ENCODE assay signal across 10 cellular contexts in the genomic region with DNA sequence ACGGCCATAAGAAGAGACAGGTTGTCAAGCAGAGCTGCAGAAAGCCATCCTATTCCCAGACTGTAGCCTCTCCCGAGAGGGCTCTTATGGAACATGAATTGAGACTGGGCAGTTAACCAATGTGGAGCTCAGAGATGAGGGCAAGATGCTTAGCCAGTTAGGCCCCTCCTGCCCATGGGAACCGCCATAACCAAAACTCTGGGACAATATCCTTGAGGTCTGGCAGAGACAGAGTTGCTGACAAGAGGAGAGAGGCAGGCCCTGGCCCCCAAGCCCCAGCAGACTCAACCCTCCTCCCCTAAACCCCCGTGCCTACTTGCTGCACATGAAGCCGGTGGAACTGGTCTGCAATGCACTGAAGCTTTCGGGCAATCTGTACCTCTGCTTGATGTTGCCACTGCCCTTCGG. TPM values are rescaled to one million over a fixed set of nuclear protein-coding genes. Genes with fewer than 3 reads are reported as not detected.
A peak's percentile ranks its signal among the peaks of the same experiment; 100 is the strongest.
DNase-seq lines count a peak whose midpoint lies in the region; TF ChIP-seq lines count a peak whose summit lies in the region.
"Had no signal": no experiment of that assay in that cellular context is flagged by ENCODE, and none has a peak within 500 bp of the region (broad histone marks: within the 10 kb centered on the region; RNA-seq: fewer than 3 reads in every experiment).

No MANE protein-coding gene starts in this region.

- peak overlapping the region; percentile 96 for H3K27ac Mint-ChIP-seq in chondrocyte (ENCODE audit: unreplicated experiment)

- no peak overlapping the region for H2AK5ac ChIP-seq in neuronal stem cell (ENCODE audit: low read depth, low read length)

- peak overlapping the region; percentile 28 for H3K4me2 ChIP-seq in neuronal stem cell (ENCODE audit: insufficient read depth, low read length, poor library complexity, severe bottlenecking)

- H3K9me3 ChIP-seq in neuronal stem cell (replicated peaks in 1 of 2; ENCODE audit: control insufficient read depth in 2 of 2, insufficient read depth in 1 of 2, low read depth in 1 of 2, low read length in 2 of 2), result no peaks in the 10 kb centered on the region
- H3K9me3 ChIP-seq: right lobe of liver had no signal

- peaks cover 3% of the 10 kb centered on the region for H3K36me3 Mint-ChIP-seq in chondrocyte (ENCODE audit: low read depth)

- no peak overlapping the region for H3K14ac ChIP-seq in neuronal stem cell (ENCODE audit: low read length)

- H3K4me3 ChIP-seq in AG10803 (ENCODE audit: low read length) (peak overlapping the region; percentile 18; the same call in 1 of the 2 replicates), neuronal stem cell (ENCODE audit: low read length in 2 of 2) (no peak overlapping the region)
- H3K4me3 ChIP-seq: right lobe of liver had no signal

- no peak overlapping the region for H4K91ac ChIP-seq in neuronal stem cell (ENCODE audit: low read depth, low read length, poor library complexity)

- no peak overlapping the region for H3K4ac ChIP-seq in neuronal stem cell (ENCODE audit: low read length)

- TF ChIP-seq CTCF in AG10803 (conservative IDR thresholded peaks at IDR 0.05; ENCODE audit: low read length), result no peak
- no peak for TF ChIP-seq CTCF in chondrocyte (IDR thresholded peaks at IDR 0.05)

- H2BK15ac ChIP-seq in neuronal stem cell (ENCODE audit: low read length), result no peak overlapping the region

- peaks cover 28 to 49% of the 10 kb centered on the region in 2 donors for H3K4me1 ChIP-seq in neuronal stem cell (ENCODE audit: control insufficient read depth in 2 of 2, insufficient read depth in 1 of 2, low read depth in 1 of 2, low read length in 2 of 2)

- H2AFZ ChIP-seq in neuronal stem cell (ENCODE audit: low read length), result no peak overlapping the region

- H3K79me1 ChIP-seq in neuronal stem cell (ENCODE audit: low read depth, low read length), result no peaks in the 10 kb centered on the region

- H3K27ac ChIP-seq in neuronal stem cell (replicated peaks; ENCODE audit: low read length), result no peak overlapping the region

- DNase-seq in AG10803 (ENCODE audit: low read depth) (peak; percentile 63), NCI-H1105 (lab: John Stamatoyannopoulos, UW) (peak; percentile 45), chondrocyte (ENCODE audit: low spot score) (no peak), neuronal stem cell (ENCODE audit: low spot score) (no peak), T-helper 9 cell (no peak), COLO829 (ENCODE audit: low spot score) (no peak), ureter (ENCODE audit: low spot score) (no peak)
- DNase-seq in stimulated activated naive CD4-positive, alpha-beta T cell treated with Interleukin-2 at 50 U/mL for 16 hours (lab: John Stamatoyannopoulos, UW), result no peak
- DNase-seq: activated CD4-positive, alpha-beta T cell treated with anti-CD3 and anti-CD28 coated beads for 4 hours had no signal

- no peak overlapping the region for H4K8ac ChIP-seq in neuronal stem cell (ENCODE audit: low read depth, low read length)

- H3K23ac ChIP-seq in neuronal stem cell (ENCODE audit: low read depth, low read length, poor library complexity), result no peak overlapping the region

- H3K27me3 ChIP-seq in neuronal stem cell (ENCODE audit: control insufficient read depth in 3 of 3, insufficient read depth in 3 of 3, low read depth in 1 of 3, low read length in 3 of 3), result peaks cover 0 to 9% (median 0%) of the 10 kb centered on the region in 3 experiments
- H3K27me3 ChIP-seq: right lobe of liver had no signal

- no peaks in the 10 kb centered on the region for H3K27me3 Mint-ChIP-seq in chondrocyte (ENCODE audit: low read depth)

- H3K9me3 Mint-ChIP-seq in chondrocyte (ENCODE audit: low read depth), result no peaks in the 10 kb centered on the region

- H2BK120ac ChIP-seq in neuronal stem cell (ENCODE audit: low read depth, low read length), result no peak overlapping the region

- H3K4me3 Mint-ChIP-seq in chondrocyte (ENCODE audit: unreplicated experiment), result peak overlapping the region; percentile 58

- H3K4me1 Mint-ChIP-seq in chondrocyte (ENCODE audit: low read depth), result peaks cover 93% of the 10 kb centered on the region

- H3K9ac ChIP-seq in neuronal stem cell (ENCODE audit: low read depth, low read length, poor library complexity), result peak overlapping the region; percentile 25

- H3K36me3 ChIP-seq in neuronal stem cell (replicated peaks in 1 of 2; ENCODE audit: control insufficient read depth in 2 of 2, insufficient read depth in 2 of 2, low read length in 2 of 2), result peaks cover 2 to 8% of the 10 kb centered on the region in 2 donors
- H3K36me3 ChIP-seq: right lobe of liver had no signal

- no peak overlapping the region for H2BK5ac ChIP-seq in neuronal stem cell (ENCODE audit: low read length)

- no peak overlapping the region for H2BK12ac ChIP-seq in neuronal stem cell (ENCODE audit: low read length)

- WGBS in neuronal stem cell (ENCODE audit: extremely low coverage in 2 of 2, insufficient read length in 2 of 2, insufficient replicate concordance in 1 of 2), 2 donors, result no CpG with 5 or more reads among the region's 7 CpGs

- H3K18ac ChIP-seq in neuronal stem cell (ENCODE audit: low read length), result peak overlapping the region; percentile 16

RNA-seq across cellular contexts. Expression of gene BMF, which starts 4.8 kb away (rescaled TPM):
- total RNA-seq in chondrocyte, result 15.1 to 40.9 TPM (median 17.9 TPM) in 3 replicates
- 6.6 TPM for polyA plus RNA-seq in neuronal stem cell (2013, experiment 1 of 2)
- 6.6 TPM for polyA plus RNA-seq in neuronal stem cell (2013, experiment 2 of 2)
- total RNA-seq in ureter, result 8.3 TPM

RNA-seq across cellular contexts. Expression of gene BUB1B, which starts 57.0 kb away (rescaled TPM):
- total RNA-seq in chondrocyte (6.7 to 9.6 TPM (median 7.4 TPM) in 3 replicates), ureter (1.9 TPM)
- 55.5 TPM for polyA plus RNA-seq in neuronal stem cell (2013, experiment 1 of 2)
- polyA plus RNA-seq in neuronal stem cell (2013, experiment 2 of 2), result 55.2 TPM

Comparison
In these comparisons a context has a peak if more than half of its experiments do, and no peak if none do; other contexts are left out.
1. DNase-seq: peak in AG10803 (single experiment) and NCI-H1105 (single experiment); none in chondrocyte (single experiment), neuronal stem cell (single experiment), T-helper 9 cell (single experiment), stimulated activated naive CD4-positive, alpha-beta T cell treated with Interleukin-2 at 50 U/mL for 16 hours (single experiment), COLO829 (single experiment) and ureter (single experiment).